Comparison of ENCODE assay signal across 20 cellular contexts in genomic region chr5:36170869-36171424, GRCh38.
"Had no signal": no experiment of that assay in that cellular context is flagged by ENCODE, and none has a peak within 500 bp of the region (broad histone marks: within the 10 kb centered on the region; RNA-seq: fewer than 3 reads in every experiment).

No MANE protein-coding gene starts in this region.

- FAIRE-seq: endothelial cell of umbilical vein, keratinocyte, pancreas had no signal

- H3K27me3 ChIP-seq: foreskin keratinocyte, pancreas, suprapubic skin, tibial artery, upper lobe of left lung, uterus had no signal

- ATAC-seq: foreskin keratinocyte; left ventricle myocardium superior; pancreas; right cardiac atrium; stimulated activated effector memory CD8-positive, alpha-beta T cell treated with anti-CD3 and anti-CD28 coated beads, Interleukin-12 subunit alpha, Interleukin-12 subunit beta, amount 100 ng/mL, for 72 hours; stimulated activated naive CD8-positive, alpha-beta T cell treated with anti-CD3 and anti-CD28 coated beads, Interleukin-15, Interleukin-2, amounts not matched to agents 100 U/mL and 50 U/mL, for 24 hours had no signal

- H3K36me3 ChIP-seq: pancreas, uterus had no signal

- DNase-seq: endodermal cell; erythroblast; foreskin keratinocyte; immature natural killer cell; left ventricle myocardium superior; mesendoderm; naive B cell; occipital lobe; pancreas; right cardiac atrium; stimulated activated CD4-positive, alpha-beta T cell treated with anti-CD3 and anti-CD28 coated beads, Interleukin-4, amount 100 ng/mL, for 1 hour; stimulated activated CD8-positive, alpha-beta memory T cell treated with anti-CD3 and anti-CD28 coated beads, Interleukin-4, amount 100 ng/mL, for 48 hours; stimulated activated naive CD8-positive, alpha-beta T cell treated with anti-CD3 and anti-CD28 coated beads, Interleukin-15, Interleukin-2, amounts not matched to agents 100 U/mL and 50 U/mL, for 24 hours; tibial artery; upper lobe of left lung; uterus had no signal

- H3K4me3 ChIP-seq: pancreas, suprapubic skin, tibial artery, upper lobe of left lung, uterus had no signal

- H3K4me1 ChIP-seq: foreskin keratinocyte, suprapubic skin, tibial artery, upper lobe of left lung, uterus had no signal

- H3K9me3 ChIP-seq: pancreas, suprapubic skin, tibial artery, upper lobe of left lung, uterus had no signal

- H3K27ac ChIP-seq: foreskin keratinocyte, pancreas, suprapubic skin, tibial artery, upper lobe of left lung, uterus had no signal
